ENCODE assay signal across 1 cellular context in the genomic region with DNA sequence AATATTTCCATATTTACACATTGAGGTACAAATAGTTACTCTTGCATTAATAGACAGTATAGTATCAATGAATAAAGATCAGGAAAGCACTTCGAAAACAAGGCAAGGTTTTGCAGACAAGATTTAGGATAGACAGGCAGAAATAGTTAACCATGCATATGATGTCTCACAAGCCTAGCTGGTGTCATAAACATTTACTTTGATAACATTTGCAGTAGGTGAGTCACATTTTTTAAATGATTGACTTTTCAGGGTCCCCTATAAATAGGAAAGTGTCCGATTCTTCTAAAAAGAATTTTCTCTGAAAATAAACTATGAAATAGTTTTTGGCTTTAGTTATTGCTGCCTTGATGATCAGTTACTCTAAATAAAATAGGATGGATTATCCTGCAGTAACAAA.
TF ChIP-seq lines count a peak whose summit lies in the region.

No MANE protein-coding gene starts in this region.

TF ChIP-seq in IMR-90, 13 proteins besides CTCF, POLR2A, EP300 and RAD21:
- TF ChIP-seq RCOR1 (IDR thresholded peaks at IDR 0.05; ENCODE audit: insufficient replicate concordance, low read length): no peak
- no peak for TF ChIP-seq MAFK (IDR thresholded peaks at IDR 0.05; ENCODE audit: low read depth, low read length)
- TF ChIP-seq SMC3 (IDR thresholded peaks at IDR 0.05; ENCODE audit: low read depth, low read length): no peak
- no peak for TF ChIP-seq NFE2L2 (IDR thresholded peaks at IDR 0.05; ENCODE audit: low read depth, low read length)
- TF ChIP-seq BHLHE40 (IDR thresholded peaks at IDR 0.05; ENCODE audit: low read depth, low read length): no peak
- no peak for TF ChIP-seq RFX5 (IDR thresholded peaks at IDR 0.05; ENCODE audit: low read depth, low read length)
- TF ChIP-seq, protein P1, sequence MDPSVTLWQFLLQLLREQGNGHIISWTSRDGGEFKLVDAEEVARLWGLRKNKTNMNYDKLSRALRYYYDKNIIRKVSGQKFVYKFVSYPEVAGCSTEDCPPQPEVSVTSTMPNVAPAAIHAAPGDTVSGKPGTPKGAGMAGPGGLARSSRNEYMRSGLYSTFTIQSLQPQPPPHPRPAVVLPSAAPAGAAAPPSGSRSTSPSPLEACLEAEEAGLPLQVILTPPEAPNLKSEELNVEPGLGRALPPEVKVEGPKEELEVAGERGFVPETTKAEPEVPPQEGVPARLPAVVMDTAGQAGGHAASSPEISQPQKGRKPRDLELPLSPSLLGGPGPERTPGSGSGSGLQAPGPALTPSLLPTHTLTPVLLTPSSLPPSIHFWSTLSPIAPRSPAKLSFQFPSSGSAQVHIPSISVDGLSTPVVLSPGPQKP (IDR thresholded peaks at IDR 0.05; ENCODE audit: borderline replicate concordance, low read depth, low read length): no peak
- no peak for TF ChIP-seq FOS (IDR thresholded peaks at IDR 0.05; ENCODE audit: low read depth, low read length)
- TF ChIP-seq, protein P2, sequence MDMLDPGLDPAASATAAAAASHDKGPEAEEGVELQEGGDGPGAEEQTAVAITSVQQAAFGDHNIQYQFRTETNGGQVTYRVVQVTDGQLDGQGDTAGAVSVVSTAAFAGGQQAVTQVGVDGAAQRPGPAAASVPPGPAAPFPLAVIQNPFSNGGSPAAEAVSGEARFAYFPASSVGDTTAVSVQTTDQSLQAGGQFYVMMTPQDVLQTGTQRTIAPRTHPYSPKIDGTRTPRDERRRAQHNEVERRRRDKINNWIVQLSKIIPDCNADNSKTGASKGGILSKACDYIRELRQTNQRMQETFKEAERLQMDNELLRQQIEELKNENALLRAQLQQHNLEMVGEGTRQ (IDR thresholded peaks at IDR 0.05; ENCODE audit: low read depth, low read length): no peak
- TF ChIP-seq CEBPB (IDR thresholded peaks at IDR 0.05; ENCODE audit: low read depth, low read length): no peak
- no peak for TF ChIP-seq MAZ (IDR thresholded peaks at IDR 0.05; ENCODE audit: borderline replicate concordance, low read depth, low read length)
- TF ChIP-seq MXI1 (IDR thresholded peaks at IDR 0.05; ENCODE audit: borderline replicate concordance, low read depth, low read length): no peak
- no peak for TF ChIP-seq CHD1 (IDR thresholded peaks at IDR 0.05; ENCODE audit: low read depth, low read length)
